Comparison of ENCODE assay signal across 20 cellular contexts in the genomic region with DNA sequence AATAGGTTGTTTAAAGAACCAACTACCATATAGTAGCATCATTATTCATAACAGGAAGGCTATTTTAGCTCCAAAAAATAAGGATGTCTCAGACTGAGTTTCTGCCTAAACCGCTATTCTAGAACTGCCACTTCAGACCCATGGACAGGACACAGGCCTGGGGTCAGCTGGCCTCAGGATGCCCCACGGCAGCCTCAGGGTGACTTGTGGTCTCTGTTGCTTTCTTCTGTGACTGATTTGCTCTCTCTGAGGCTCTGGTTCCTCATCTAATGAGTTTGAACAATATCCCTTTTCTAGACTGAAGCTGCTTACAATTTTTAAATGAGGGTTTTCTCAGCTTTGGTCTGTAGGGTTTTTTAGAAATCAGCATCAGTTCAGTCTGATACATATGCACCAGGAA. TPM values are rescaled to one million over a fixed set of nuclear protein-coding genes. Genes with fewer than 3 reads are reported as not detected.
"Had no signal": no experiment of that assay in that cellular context is flagged by ENCODE, and none has a peak within 500 bp of the region (broad histone marks: within the 10 kb centered on the region; RNA-seq: fewer than 3 reads in every experiment).

No MANE protein-coding gene starts in this region.

- H3K4me1 Mint-ChIP-seq: neural crest cell had no signal

- H3K27ac ChIP-seq: coronary artery, heart left ventricle, right atrium auricular region, sigmoid colon, skin epidermis, uterus had no signal

- H3K36me3 Mint-ChIP-seq: natural killer cell had no signal

- H3K9me3 ChIP-seq: mucosa of descending colon, uterus had no signal

- H3K4me1 ChIP-seq: right atrium auricular region, sigmoid colon, uterus had no signal

- DNase-seq: effector CD8-positive, alpha-beta T cell; foreskin melanocyte; heart left ventricle; hypothalamus; kidney glomerular epithelial cell; mucosa of descending colon; natural killer cell; posterior cingulate gyrus; sigmoid colon; stimulated activated CD4-positive, alpha-beta T cell treated with anti-CD3 and anti-CD28 coated beads, Interleukin-2, amount 100 ng/mL, for 24 hours; stimulated activated CD4-positive, alpha-beta T cell treated with anti-CD3 and anti-CD28 coated beads, Interleukin-4, amount 100 ng/mL, for 4 hours; stimulated activated naive CD4-positive, alpha-beta T cell treated with Interleukin-2 at 50 U/mL for 16 hours; trophoblast cell; uterus had no signal

- H3K9me3 Mint-ChIP-seq: natural killer cell had no signal

- H3K4me3 ChIP-seq: coronary artery, heart left ventricle, mucosa of descending colon, right atrium auricular region, sigmoid colon, skin epidermis, uterus had no signal

- H3K4me3 Mint-ChIP-seq: natural killer cell, neural crest cell had no signal

- H3K27me3 ChIP-seq: right atrium auricular region, uterus had no signal

- H3K36me3 ChIP-seq: heart left ventricle, right atrium auricular region, sigmoid colon, uterus had no signal

- ATAC-seq: heart left ventricle, mucosa of descending colon, natural killer cell had no signal

- FAIRE-seq: islet of Langerhans had no signal

- H3K27ac Mint-ChIP-seq: natural killer cell had no signal

RNA-seq across cellular contexts. Expression of a gene that starts 31.8 kb away (rescaled TPM):
- total RNA-seq: osteocyte had no signal
